In genomic region chr19:44796701-44797115, GRCh38 we compare ENCODE assay signal across 8 cellular contexts. TPM values are rescaled to one million over a fixed set of nuclear protein-coding genes. Genes with fewer than 3 reads are reported as not detected.
DNase-seq lines count a peak whose midpoint lies in the region; ATAC-seq and TF ChIP-seq lines count a peak whose summit lies in the region.

No MANE protein-coding gene starts in this region.

- ATAC-seq in HG03520 (IDR thresholded peaks at IDR 0.05; ENCODE audit: unreplicated experiment) (no peak), HG02884 (IDR thresholded peaks at IDR 0.05; ENCODE audit: unreplicated experiment) (no peak)

- no peaks in the 10 kb centered on the region for H3K9me2 ChIP-seq in hepatocyte (replicated peaks; ENCODE audit: insufficient read depth)

- peak overlapping the region in 1 of 2 experiments; percentile 96 for H3K14ac ChIP-seq in mesenchymal stem cell (ENCODE audit: low read length in 2 of 2)

- no peaks in the 10 kb centered on the region for H3K79me2 ChIP-seq in hepatocyte

- peak overlapping the region; percentile 88 for H2AFZ ChIP-seq in mesenchymal stem cell (ENCODE audit: low read depth, low read length)
- H2AFZ ChIP-seq in hepatocyte = no peak overlapping the region

- no peaks in the 10 kb centered on the region for H3K36me3 ChIP-seq in mesenchymal stem cell (ENCODE audit: control insufficient read depth in 1 of 2, insufficient read depth in 2 of 2, low read depth in 1 of 2, low read length in 2 of 2)
- H3K36me3 ChIP-seq in hepatocyte (replicated peaks; ENCODE audit: insufficient read depth, low read depth) = no peaks in the 10 kb centered on the region

- H3K23ac ChIP-seq in mesenchymal stem cell (ENCODE audit: low read length in 2 of 2) = no peak overlapping the region

- H2BK12ac ChIP-seq in mesenchymal stem cell (ENCODE audit: low read length in 2 of 2) = peak overlapping the region in 1 of 2 experiments; percentile 80

- H3K4me2 ChIP-seq in mesenchymal stem cell (ENCODE audit: low read length, poor library complexity, severe bottlenecking) = peak overlapping the region; percentile 22
- no peak overlapping the region for H3K4me2 ChIP-seq in hepatocyte

- peaks cover 17% of the 10 kb centered on the region for H3K4me1 ChIP-seq in mesenchymal stem cell (ENCODE audit: control insufficient read depth, insufficient read depth, low read depth, low read length)
- no peaks in the 10 kb centered on the region for H3K4me1 ChIP-seq in hepatocyte (ENCODE audit: insufficient read depth)

- no peak overlapping the region for H2BK15ac ChIP-seq in mesenchymal stem cell (ENCODE audit: low read depth, poor library complexity, severe bottlenecking)

- TF ChIP-seq CTCF in C4-2B (conservative IDR thresholded peaks at IDR 0.05) (no peak), hepatocyte (IDR thresholded peaks at IDR 0.05; ENCODE audit: poor library complexity) (no peak)

- H3K27me3 ChIP-seq in mesenchymal stem cell (ENCODE audit: control insufficient read depth in 1 of 2, insufficient read depth in 1 of 2, low read length in 2 of 2) (peaks cover 0 to 4% of the 10 kb centered on the region in 2 experiments), hepatocyte (no peaks in the 10 kb centered on the region)

- H3K9ac ChIP-seq in mesenchymal stem cell (ENCODE audit: low read length) = no peak overlapping the region

- H4K20me1 ChIP-seq in hepatocyte (ENCODE audit: insufficient read depth, poor library complexity, severe bottlenecking) = no peaks in the 10 kb centered on the region

- H4K91ac ChIP-seq in mesenchymal stem cell (ENCODE audit: low read length) = peak overlapping the region; percentile 80

- peak overlapping the region; percentile 97 for H4K8ac ChIP-seq in mesenchymal stem cell (ENCODE audit: low read length)

- H3K18ac ChIP-seq in mesenchymal stem cell (ENCODE audit: low read depth in 1 of 2, low read length in 2 of 2) = peak overlapping the region; percentile 70 to 85

- no peaks in the 10 kb centered on the region for H3K79me1 ChIP-seq in mesenchymal stem cell (replicated peaks; ENCODE audit: low read length, poor library complexity, severe bottlenecking)

- H3K4ac ChIP-seq in mesenchymal stem cell (ENCODE audit: low read depth in 1 of 2, low read length in 2 of 2) = peak overlapping the region in 1 of 2 experiments; percentile 83

- no peak overlapping the region for H2BK5ac ChIP-seq in mesenchymal stem cell (ENCODE audit: low read depth, low read length, poor library complexity, severe bottlenecking)

- H3K4me3 ChIP-seq in mesenchymal stem cell (ENCODE audit: insufficient read depth in 1 of 2, low read depth in 1 of 2, low read length in 2 of 2) (no peak overlapping the region), hepatocyte (no peak overlapping the region)

- H2BK120ac ChIP-seq in mesenchymal stem cell (ENCODE audit: low read depth, low read length) = no peak overlapping the region

- peak; percentile 98 for DNase-seq in NCI-H146 (lab: John Stamatoyannopoulos, UW)
- peak; percentile 69 for DNase-seq in astrocyte of the hippocampus (ENCODE audit: low read depth, low spot score)
- DNase-seq in mesenchymal stem cell = peak; percentile 38
- DNase-seq in NCI-H1694 treated with DMSO at 0.1 percent for 48 hours (lab: John Stamatoyannopoulos, UW) = no peak
- no peak for DNase-seq in hepatocyte (ENCODE audit: low spot score)

- no peak overlapping the region for H2AK5ac ChIP-seq in mesenchymal stem cell (ENCODE audit: low read length, severe bottlenecking)

- no peaks in the 10 kb centered on the region for H3K9me3 ChIP-seq in mesenchymal stem cell (ENCODE audit: control insufficient read depth, low read length)
- no peaks in the 10 kb centered on the region for H3K9me3 ChIP-seq in hepatocyte (ENCODE audit: low read depth)

- WGBS in mesenchymal stem cell = 24% methylated on average over 10 of the region's 12 CpGs
- WGBS in hepatocyte (ENCODE audit: low lambda C conversion rate, missing lambda C conversion rate) = 48% methylated on average over 9 of the region's 12 CpGs

- H3K27ac ChIP-seq in C4-2B (peak overlapping the region; percentile 76), mesenchymal stem cell (ENCODE audit: low read length, poor library complexity, severe bottlenecking) (no peak overlapping the region), hepatocyte (no peak overlapping the region)

RNA-seq across cellular contexts. Expression of gene BCAM, which starts 12.2 kb away (rescaled TPM):
- 19.9 TPM for polyA plus RNA-seq in mesenchymal stem cell (2013, experiment 1 of 2)
- polyA plus RNA-seq in mesenchymal stem cell (2013, experiment 2 of 2) = 20.0 TPM
- 53.3 and 77.1 TPM in 2 replicates for total RNA-seq in hepatocyte
- polyA plus RNA-seq in hepatocyte = 34.7 and 41.8 TPM in 2 replicates

RNA-seq across cellular contexts. Expression of gene CBLC, which starts 19.0 kb away (rescaled TPM):
- not detected for polyA plus RNA-seq in mesenchymal stem cell (2013, experiment 1 of 2)
- polyA plus RNA-seq in mesenchymal stem cell (2013, experiment 2 of 2) = not detected
- total RNA-seq in hepatocyte = 26.2 and 28.3 TPM in 2 replicates
- 38.1 and 39.7 TPM in 2 replicates for polyA plus RNA-seq in hepatocyte

RNA-seq across cellular contexts. Expression of gene BCL3, which starts 48.2 kb away (rescaled TPM):
- polyA plus RNA-seq in mesenchymal stem cell (2013, experiment 1 of 2) = 48.8 TPM
- 47.7 TPM for polyA plus RNA-seq in mesenchymal stem cell (2013, experiment 2 of 2)
- total RNA-seq in hepatocyte = 4.3 and 6.3 TPM in 2 replicates
- polyA plus RNA-seq in hepatocyte = 45.7 and 51.4 TPM in 2 replicates

RNA-seq across cellular contexts. Expression of gene NECTIN2, which starts 49.4 kb away (rescaled TPM):
- 234 TPM for polyA plus RNA-seq in mesenchymal stem cell (2013, experiment 1 of 2)
- 231 TPM for polyA plus RNA-seq in mesenchymal stem cell (2013, experiment 2 of 2)
- total RNA-seq in hepatocyte = 174 and 193 TPM in 2 replicates
- 300 and 307 TPM in 2 replicates for polyA plus RNA-seq in hepatocyte

Comparison
In these comparisons a context has a peak if more than half of its experiments do, and no peak if none do; other contexts are left out.
1. DNase-seq: peak in NCI-H146 (single experiment), astrocyte of the hippocampus (single experiment) and mesenchymal stem cell (single experiment); none in NCI-H1694 treated with DMSO at 0.1 percent for 48 hours (single experiment) and hepatocyte (single experiment).